ENCODE assay signal across 25 cellular contexts in the genomic region with DNA sequence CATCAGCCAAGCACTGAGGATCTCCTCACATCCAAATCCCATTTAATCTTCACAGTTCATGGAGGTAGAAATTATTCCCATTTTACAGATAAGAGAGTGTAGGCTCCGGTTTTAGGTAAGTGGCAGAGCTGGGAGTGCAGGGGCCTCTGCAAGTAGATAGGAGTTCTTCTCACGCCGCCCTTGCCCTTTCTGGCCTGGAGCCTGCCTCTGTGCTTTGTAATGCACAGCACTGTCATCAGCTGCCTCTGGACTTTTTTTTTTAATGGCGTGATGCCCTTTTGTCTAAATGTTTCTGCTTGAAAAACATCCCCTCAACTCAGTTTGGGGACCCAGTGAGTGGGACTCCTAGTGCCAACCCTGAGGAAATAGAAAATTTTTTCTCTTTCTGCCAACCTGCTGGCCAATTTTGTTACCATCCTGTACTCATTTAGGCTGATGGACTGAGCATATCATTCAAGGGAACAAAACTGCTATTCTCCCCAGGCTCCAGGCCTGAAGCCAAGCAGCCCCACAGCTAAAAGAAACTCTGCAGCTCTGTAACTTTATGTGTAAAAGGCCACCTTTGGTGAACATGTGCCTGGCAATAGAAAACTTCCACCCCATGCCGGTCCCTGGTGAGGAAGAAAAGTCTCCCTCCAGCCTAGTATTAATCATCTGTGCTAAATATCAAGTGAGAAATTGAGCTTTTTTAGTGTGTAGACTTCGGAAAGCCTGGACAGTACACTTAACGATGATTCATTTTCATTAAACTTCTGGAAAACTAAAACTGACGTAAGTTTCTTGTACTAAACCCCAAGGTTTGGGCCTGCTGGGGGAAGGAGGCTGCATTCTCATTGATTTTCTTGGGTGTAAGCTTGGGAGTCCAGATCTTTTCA.
DNase-seq lines count a peak whose midpoint lies in the region; ATAC-seq lines count a peak whose summit lies in the region.
"Had no signal": no experiment of that assay in that cellular context is flagged by ENCODE, and none has a peak within 500 bp of the region (broad histone marks: within the 10 kb centered on the region; RNA-seq: fewer than 3 reads in every experiment).

No MANE protein-coding gene starts in this region.

- DNase-seq in anterior cingulate cortex (lab: John Stamatoyannopoulos, UW) (peak in 53 of 58 donors; percentile 4 to 96 (median 73)), globus pallidus (ENCODE audit: low spot score) (peak; percentile 93), medulla oblongata (ENCODE audit: extremely low spot score) (peak; percentile 95), substantia nigra (lab: John Stamatoyannopoulos, UW) (peak in 46 of 49 donors; percentile 27 to 91 (median 70)), NCI-H1694 treated with DMSO at 0.1 percent for 48 hours (lab: John Stamatoyannopoulos, UW) (no peak)
- DNase-seq in activated CD8-positive, alpha-beta memory T cell treated with anti-CD3 and anti-CD28 coated beads for 24 hours: no peak
- DNase-seq: activated CD4-positive, alpha-beta T cell treated with anti-CD3 and anti-CD28 coated beads for 4 hours; activated gamma-delta T cell treated with Interleukin-2 at 50 U/mL for 16 hours; activated T-cell treated with anti-CD3 and anti-CD28 coated beads, Interleukin-2, amount 50 U/mL, for 24 hours; body of pancreas; effector memory CD4-positive, alpha-beta T cell; foreskin keratinocyte; natural killer cell; NCI-H446 treated with DMSO at 0.1 percent for 48 hours; right lobe of liver; stimulated activated CD4-positive, alpha-beta T cell treated with anti-CD3 and anti-CD28 coated beads, Interleukin-12 subunit alpha, Interleukin-12 subunit beta, amount 100 ng/mL, for 4 hours; stimulated activated CD4-positive, alpha-beta T cell treated with anti-CD3 and anti-CD28 coated beads, Interleukin-4, amount 100 ng/mL, for 1 hour; T-helper 2 cell had no signal

- peak overlapping the region; percentile 77 for H3K27ac ChIP-seq in substantia nigra (ENCODE audit: low read depth, low read length, poor library complexity, severe bottlenecking)
- H3K27ac ChIP-seq: body of pancreas, C4-2B, foreskin keratinocyte, hepatocyte, right lobe of liver, thoracic aorta, vagina had no signal

- ATAC-seq in GM18502 (IDR thresholded peaks at IDR 0.05; ENCODE audit: poor library complexity, unreplicated experiment): no peak
- ATAC-seq in GM19351 (IDR thresholded peaks at IDR 0.05; ENCODE audit: unreplicated experiment): no peak
- ATAC-seq: body of pancreas, foreskin keratinocyte, GM12878, natural killer cell, right lobe of liver had no signal

Comparison
In these comparisons a context has a peak if more than half of its experiments do, and no peak if none do; other contexts are left out.
1. DNase-seq: peak in anterior cingulate cortex (53 of 58), globus pallidus (single experiment), medulla oblongata (single experiment) and substantia nigra (46 of 49); none in NCI-H1694 treated with DMSO at 0.1 percent for 48 hours (single experiment) and activated CD8-positive, alpha-beta memory T cell treated with anti-CD3 and anti-CD28 coated beads for 24 hours (single experiment).